In the genomic region with DNA sequence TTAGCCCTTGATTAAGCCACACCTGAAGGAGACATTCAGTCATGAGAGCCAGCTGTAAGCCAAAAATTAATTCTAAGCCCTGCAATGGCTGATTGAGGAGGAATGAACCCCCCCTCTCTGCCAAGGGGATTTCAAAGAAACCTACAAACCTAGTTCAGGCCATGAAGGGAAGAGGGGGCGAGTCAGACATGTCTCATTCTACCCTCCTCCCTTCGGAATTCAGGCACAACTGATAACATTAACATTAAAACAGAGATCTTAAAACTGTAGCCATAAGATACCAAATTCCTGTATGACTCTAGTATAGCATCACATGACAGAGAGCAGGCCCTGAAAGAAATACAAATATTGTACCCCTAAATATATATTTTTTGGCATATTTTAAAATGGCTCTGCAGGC, we compare ENCODE assay signal across 26 cellular contexts. TPM values are rescaled to one million over a fixed set of nuclear protein-coding genes. Genes with fewer than 3 reads are reported as not detected.
DNase-seq lines count a peak whose midpoint lies in the region; ATAC-seq, FAIRE-seq and TF ChIP-seq lines count a peak whose summit lies in the region.
"Had no signal": no experiment of that assay in that cellular context is flagged by ENCODE, and none has a peak within 500 bp of the region (broad histone marks: within the 10 kb centered on the region; RNA-seq: fewer than 3 reads in every experiment).

No MANE protein-coding gene starts in this region.

- peaks cover 4% of the 10 kb centered on the region for H3K27me3 Mint-ChIP-seq in glutamatergic neuron (ENCODE audit: unreplicated experiment)
- H3K27me3 Mint-ChIP-seq: CD4-positive, alpha-beta memory T cell had no signal

- no peaks in the 10 kb centered on the region for H3K9me3 ChIP-seq in transverse colon
- H3K9me3 ChIP-seq: heart right ventricle, lower lobe of right lung, psoas muscle, thoracic aorta had no signal

- intact Hi-C loops in transverse colon (cut with DNase I; ENCODE audit: low total_unique reads): loop anchor here (5.0 kb wide), 1 partner anchor 853 kb away; no protein-coding TSS in a partner anchor

- no peak overlapping the region for H3K4me3 ChIP-seq in transverse colon
- H3K4me3 ChIP-seq: heart right ventricle, lower lobe of right lung, psoas muscle, thoracic aorta had no signal

- H3K4me1 Mint-ChIP-seq in glutamatergic neuron (ENCODE audit: low read depth, unreplicated experiment): peaks cover 38% of the 10 kb centered on the region

- DNase-seq in HS-5 (ENCODE audit: low read depth) (peak; percentile 65), RCC 7860 (ENCODE audit: low spot score) (peak; percentile 11), hepatic stellate cell (ENCODE audit: low spot score) (peak; percentile 41), transverse colon (no peak), OCI-M1 (lab: John Stamatoyannopoulos, UW) (no peak), glutamatergic neuron (no peak)
- DNase-seq: activated CD4-positive, CD25-positive, alpha-beta regulatory T cell treated with anti-CD3 and anti-CD28 coated beads, Interleukin-2, amount 50 U/mL, for 72 hours; activated naive CD4-positive, alpha-beta T cell treated with anti-CD3 and anti-CD28 coated beads, Interleukin-2, amount 10 ng/mL, durations not matched to agents 7 days and 5 days; activated T-cell treated with anti-CD3 and anti-CD28 coated beads, Interleukin-2, amount 50 U/mL, for 48 hours; amygdala; caudate nucleus; CD4-positive, alpha-beta memory T cell; heart right ventricle; lower lobe of right lung; MM.1S; NCI-H1436; NCI-H524; psoas muscle; Right ventricle myocardium superior; stimulated activated CD4-positive, alpha-beta T cell treated with anti-CD3 and anti-CD28 coated beads, Interleukin-2, amount 100 ng/mL, for 24 hours; stimulated activated naive B cell treated with anti-CD40 and anti-IgM and Interleukin-4, amounts not matched to agents 10 μg/mL and 1 μg/mL and 100 μg/mL, for 72 hours; SW 1271 had no signal

- no peaks in the 10 kb centered on the region for H3K36me3 ChIP-seq in transverse colon
- H3K36me3 ChIP-seq: heart right ventricle, lower lobe of right lung, thoracic aorta had no signal

- H3K36me3 Mint-ChIP-seq in glutamatergic neuron (ENCODE audit: unreplicated experiment): no peaks in the 10 kb centered on the region
- H3K36me3 Mint-ChIP-seq: activated naive CD4-positive, alpha-beta T cell treated with anti-CD3 and anti-CD28 coated beads, Interleukin-2, amount 10 ng/mL, durations not matched to agents 7 days and 5 days; CD4-positive, alpha-beta memory T cell; IgD-negative memory B cell had no signal

- 71 to 80% methylated on average over 1 to 2 of the region's 2 CpGs for WGBS in transverse colon (ENCODE audit: low coverage in 1 of 2), 2 donors

- no peak for FAIRE-seq in RCC 7860 (lab: Jason Lieb, UNC)
- FAIRE-seq: endothelial cell of umbilical vein had no signal

- H3K27ac ChIP-seq in transverse colon: peak overlapping the region; percentile 79 to 89 (median 86)
- H3K27ac ChIP-seq: lower lobe of right lung, psoas muscle, thoracic aorta had no signal

- TF ChIP-seq EP300 in transverse colon (IDR thresholded peaks at IDR 0.05; ENCODE audit: low read depth): no peak

- peaks cover 7 to 58% (median 48%) of the 10 kb centered on the region in 4 donors for H3K4me1 ChIP-seq in transverse colon

- H3K4me3 Mint-ChIP-seq in glutamatergic neuron (ENCODE audit: unreplicated experiment): no peak overlapping the region
- H3K4me3 Mint-ChIP-seq: activated naive CD4-positive, alpha-beta T cell treated with anti-CD3 and anti-CD28 coated beads, Interleukin-2, amount 10 ng/mL, durations not matched to agents 7 days and 5 days; CD4-positive, alpha-beta memory T cell; IgD-negative memory B cell; stimulated activated naive B cell treated with anti-CD40 and anti-IgM and Interleukin-4, amounts not matched to agents 10 μg/mL and 1 μg/mL and 100 μg/mL, for 72 hours had no signal

- no peaks in the 10 kb centered on the region for H3K27me3 ChIP-seq in transverse colon
- H3K27me3 ChIP-seq: heart right ventricle had no signal

- H3K9me3 Mint-ChIP-seq in glutamatergic neuron (ENCODE audit: unreplicated experiment): peaks cover 7% of the 10 kb centered on the region
- H3K9me3 Mint-ChIP-seq: activated naive CD4-positive, alpha-beta T cell treated with anti-CD3 and anti-CD28 coated beads, Interleukin-2, amount 10 ng/mL, durations not matched to agents 7 days and 5 days; CD4-positive, alpha-beta memory T cell had no signal

- TF ChIP-seq POLR2A in transverse colon (IDR thresholded peaks at IDR 0.05): no peak

- TF ChIP-seq CTCF in transverse colon (IDR thresholded peaks at IDR 0.05): no peak
- TF ChIP-seq CTCF in glutamatergic neuron (IDR thresholded peaks at IDR 0.05; ENCODE audit: partially characterized antibody, unreplicated experiment): no peak

- in situ Hi-C loops in transverse colon (cut with MboI; ENCODE audit: low pct_ligation_motif_present in 1 of 4, low pct_unique_long_range_greater_than_20kb in 1 of 4, low sequenced_read_pairs in 3 of 4): loop anchor here in 2 of 4 donors (10.0 kb wide), 1 partner anchor 175 kb away; no protein-coding TSS in a partner anchor

- ATAC-seq in GM21360 (IDR thresholded peaks at IDR 0.05; ENCODE audit: unreplicated experiment): no peak
- ATAC-seq: heart right ventricle; lower lobe of right lung; psoas muscle; stimulated activated naive B cell treated with anti-CD40 and anti-IgM and Interleukin-4, amounts not matched to agents 10 μg/mL and 1 μg/mL and 100 μg/mL, for 72 hours had no signal

- no peak overlapping the region for H3K27ac Mint-ChIP-seq in glutamatergic neuron (ENCODE audit: unreplicated experiment)
- H3K27ac Mint-ChIP-seq: activated naive CD4-positive, alpha-beta T cell treated with anti-CD3 and anti-CD28 coated beads, Interleukin-2, amount 10 ng/mL, durations not matched to agents 7 days and 5 days; IgD-negative memory B cell; stimulated activated naive B cell treated with anti-CD40 and anti-IgM and Interleukin-4, amounts not matched to agents 10 μg/mL and 1 μg/mL and 100 μg/mL, for 72 hours had no signal

RNA-seq across cellular contexts. Expression of a gene that starts 40.4 kb away (rescaled TPM):
- 10 to 100 TPM; 25.1 to 56.9 (median 26.4) TPM for total RNA-seq in transverse colon
- total RNA-seq in glutamatergic neuron (ENCODE audit: unreplicated experiment): 528 TPM

Comparison
In these comparisons a context has a peak if more than half of its experiments do, and no peak if none do; other contexts are left out.
1. DNase-seq: peak in HS-5 (single experiment), RCC 7860 (single experiment) and hepatic stellate cell (single experiment); none in transverse colon (single experiment), OCI-M1 (single experiment) and glutamatergic neuron (single experiment).